Comparison of ENCODE assay signal across 8 cellular contexts in the genomic region with DNA sequence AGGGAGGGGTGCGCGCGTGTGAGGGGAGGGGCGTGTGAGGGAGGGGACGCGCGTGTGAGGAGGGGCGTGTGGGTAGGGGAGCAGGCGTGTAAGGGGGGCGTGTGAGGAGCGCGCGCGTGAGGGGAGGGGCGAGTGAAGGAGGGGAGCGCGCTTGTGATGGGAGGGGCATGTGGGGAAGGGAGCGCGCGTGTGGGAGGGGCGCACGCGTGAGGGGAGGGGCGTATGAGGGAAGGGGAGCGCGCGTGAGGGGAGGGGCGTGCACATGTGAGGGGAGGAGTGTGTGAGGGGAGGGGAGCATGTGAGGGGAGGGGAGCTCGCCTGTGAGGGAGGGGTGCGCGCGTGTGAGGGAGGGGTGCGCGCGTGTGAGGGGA. TPM values are rescaled to one million over a fixed set of nuclear protein-coding genes. Genes with fewer than 3 reads are reported as not detected.
DNase-seq lines count a peak whose midpoint lies in the region; ATAC-seq and TF ChIP-seq lines count a peak whose summit lies in the region.

No MANE protein-coding gene starts in this region.

- peaks cover 4 to 22% (median 9%) of the 10 kb centered on the region in 4 donors for H3K4me1 ChIP-seq in Peyer's patch

- ATAC-seq in natural killer cell, result peak; percentile 58 to 77 (median 59)
- ATAC-seq in GM21390 (IDR thresholded peaks at IDR 0.05; ENCODE audit: unreplicated experiment), result no peak

- peak overlapping the region; percentile 97 for H3K27ac Mint-ChIP-seq in activated T-helper 2 cell treated with anti-CD3 and anti-CD28 coated beads, Interferon-gamma antibody, Interleukin-2, Interleukin-4, amounts not matched to agents 10 μg/mL and 5 μg/mL and 100 μg/mL, durations not matched to agents 14 hours and 24 hours and 36 hours
- H3K27ac Mint-ChIP-seq in natural killer cell, result peak overlapping the region; percentile 84

- peaks cover 13% of the 10 kb centered on the region for H3K36me3 Mint-ChIP-seq in activated T-helper 2 cell treated with anti-CD3 and anti-CD28 coated beads, Interferon-gamma antibody, Interleukin-2, Interleukin-4, amounts not matched to agents 10 μg/mL and 5 μg/mL and 100 μg/mL, durations not matched to agents 14 hours and 24 hours and 36 hours (ENCODE audit: low read depth)
- H3K36me3 Mint-ChIP-seq in natural killer cell, result no peaks in the 10 kb centered on the region

- TF ChIP-seq CTCF in C4-2B (conservative IDR thresholded peaks at IDR 0.05) (no peak), HL-60 (IDR thresholded peaks at IDR 0.05; ENCODE audit: insufficient read depth, low read length) (no peak), Peyer's patch (IDR thresholded peaks at IDR 0.05) (no peak), fibroblast of mammary gland (conservative IDR thresholded peaks at IDR 0.05; ENCODE audit: control insufficient read depth, insufficient read depth, low read depth, low read length) (no peak), natural killer cell (IDR thresholded peaks at IDR 0.05) (no peak)

- H3K9me3 Mint-ChIP-seq in activated T-helper 2 cell treated with anti-CD3 and anti-CD28 coated beads, Interferon-gamma antibody, Interleukin-2, Interleukin-4, amounts not matched to agents 10 μg/mL and 5 μg/mL and 100 μg/mL, durations not matched to agents 14 hours and 24 hours and 36 hours, result no peaks in the 10 kb centered on the region
- H3K9me3 Mint-ChIP-seq in natural killer cell, result no peaks in the 10 kb centered on the region

- H3K27me3 Mint-ChIP-seq in activated T-helper 2 cell treated with anti-CD3 and anti-CD28 coated beads, Interferon-gamma antibody, Interleukin-2, Interleukin-4, amounts not matched to agents 10 μg/mL and 5 μg/mL and 100 μg/mL, durations not matched to agents 14 hours and 24 hours and 36 hours (ENCODE audit: low read depth), result peaks cover 18% of the 10 kb centered on the region
- H3K27me3 Mint-ChIP-seq in natural killer cell (ENCODE audit: low read depth in 2 of 2), result peaks cover 21 to 27% of the 10 kb centered on the region in 2 donors

- no peaks in the 10 kb centered on the region for H3K27me3 ChIP-seq in HL-60 (ENCODE audit: insufficient read depth, poor library complexity, severe bottlenecking)
- no peaks in the 10 kb centered on the region for H3K27me3 ChIP-seq in Peyer's patch

- H3K27ac ChIP-seq in C4-2B, result peak overlapping the region; percentile 60
- H3K27ac ChIP-seq in HL-60 (replicated peaks), result no peak overlapping the region
- H3K27ac ChIP-seq in Peyer's patch, result peak overlapping the region; percentile 91 to 98 (median 96)

- intact Hi-C loops in activated T-helper 2 cell treated with anti-CD3 and anti-CD28 coated beads, Interferon-gamma antibody, Interleukin-2, Interleukin-4, amounts not matched to agents 10 μg/mL and 5 μg/mL and 100 μg/mL, durations not matched to agents 14 hours and 24 hours and 36 hours (cut with micrococcal nuclease), result loop anchor here (1.0 to 10.0 kb wide), 9 partner anchors 51 to 691 kb away; a partner anchor contains a TSS
- intact Hi-C loops in natural killer cell (cut with micrococcal nuclease), result loop anchor here (1.0 to 10.0 kb wide), 6 partner anchors 36 to 271 kb away; a partner anchor contains a TSS

- peak overlapping the region; percentile 66 for H3K4me3 ChIP-seq in HL-60 (replicated peaks; ENCODE audit: insufficient read depth, low read length)
- peak overlapping the region; percentile 87 to 93 (median 90) for H3K4me3 ChIP-seq in Peyer's patch
- peak overlapping the region; percentile 77 for H3K4me3 ChIP-seq in fibroblast of mammary gland (ENCODE audit: control insufficient read depth, low read depth, low read length)

- DNase-seq in HL-60 (ENCODE audit: low read depth in 1 of 2, low spot score in 1 of 2) (peak; percentile 89 to 90), Peyer's patch (peak; percentile 92 to 96 (median 93)), fibroblast of mammary gland (ENCODE audit: low read depth) (peak; percentile 89), natural killer cell (peak; percentile 74)
- DNase-seq in activated T-helper 2 cell treated with anti-CD3 and anti-CD28 coated beads, Interferon-gamma antibody, Interleukin-2, Interleukin-4, amounts not matched to agents 10 μg/mL and 5 μg/mL and 100 μg/mL, durations not matched to agents 14 hours and 24 hours and 36 hours (ENCODE audit: low spot score), result peak; percentile 72
- peak; percentile 83 to 94 (median 91) for DNase-seq in stimulated activated naive CD4-positive, alpha-beta T cell (lab: John Stamatoyannopoulos, UW)

- peaks cover 33% of the 10 kb centered on the region for H3K4me1 Mint-ChIP-seq in activated T-helper 2 cell treated with anti-CD3 and anti-CD28 coated beads, Interferon-gamma antibody, Interleukin-2, Interleukin-4, amounts not matched to agents 10 μg/mL and 5 μg/mL and 100 μg/mL, durations not matched to agents 14 hours and 24 hours and 36 hours (ENCODE audit: low read depth)
- H3K4me1 Mint-ChIP-seq in natural killer cell, result peaks cover 25 to 29% of the 10 kb centered on the region in 2 donors

- peaks cover 0 to 29% (median 0%) of the 10 kb centered on the region in 3 donors for H3K36me3 ChIP-seq in Peyer's patch

- peak overlapping the region; percentile 95 for H3K4me3 Mint-ChIP-seq in activated T-helper 2 cell treated with anti-CD3 and anti-CD28 coated beads, Interferon-gamma antibody, Interleukin-2, Interleukin-4, amounts not matched to agents 10 μg/mL and 5 μg/mL and 100 μg/mL, durations not matched to agents 14 hours and 24 hours and 36 hours (ENCODE audit: low read depth)
- peak overlapping the region; percentile 96 for H3K4me3 Mint-ChIP-seq in natural killer cell

- no peaks in the 10 kb centered on the region for H3K9me3 ChIP-seq in Peyer's patch

- TF ChIP-seq POLR2A in Peyer's patch (IDR thresholded peaks at IDR 0.05), result no peak

RNA-seq across cellular contexts. Expression of a gene that starts 19.1 kb away (rescaled TPM):
- 10 to 100 TPM; 37.1 to 58.0 (median 47.8) TPM for total RNA-seq in Peyer's patch
- 12.2 and 14.6 TPM in 2 replicates for total RNA-seq in activated T-helper 2 cell treated with anti-CD3 and anti-CD28 coated beads, Interferon-gamma antibody, Interleukin-2, Interleukin-4, amounts not matched to agents 10 μg/mL and 5 μg/mL and 100 μg/mL, durations not matched to agents 14 hours and 24 hours and 36 hours
- total RNA-seq in natural killer cell, result 10 to 100 TPM; 11.2 to 14.1 (median 13.6) TPM
